12 cellular contexts compared by ENCODE assay signal in the genomic region with DNA sequence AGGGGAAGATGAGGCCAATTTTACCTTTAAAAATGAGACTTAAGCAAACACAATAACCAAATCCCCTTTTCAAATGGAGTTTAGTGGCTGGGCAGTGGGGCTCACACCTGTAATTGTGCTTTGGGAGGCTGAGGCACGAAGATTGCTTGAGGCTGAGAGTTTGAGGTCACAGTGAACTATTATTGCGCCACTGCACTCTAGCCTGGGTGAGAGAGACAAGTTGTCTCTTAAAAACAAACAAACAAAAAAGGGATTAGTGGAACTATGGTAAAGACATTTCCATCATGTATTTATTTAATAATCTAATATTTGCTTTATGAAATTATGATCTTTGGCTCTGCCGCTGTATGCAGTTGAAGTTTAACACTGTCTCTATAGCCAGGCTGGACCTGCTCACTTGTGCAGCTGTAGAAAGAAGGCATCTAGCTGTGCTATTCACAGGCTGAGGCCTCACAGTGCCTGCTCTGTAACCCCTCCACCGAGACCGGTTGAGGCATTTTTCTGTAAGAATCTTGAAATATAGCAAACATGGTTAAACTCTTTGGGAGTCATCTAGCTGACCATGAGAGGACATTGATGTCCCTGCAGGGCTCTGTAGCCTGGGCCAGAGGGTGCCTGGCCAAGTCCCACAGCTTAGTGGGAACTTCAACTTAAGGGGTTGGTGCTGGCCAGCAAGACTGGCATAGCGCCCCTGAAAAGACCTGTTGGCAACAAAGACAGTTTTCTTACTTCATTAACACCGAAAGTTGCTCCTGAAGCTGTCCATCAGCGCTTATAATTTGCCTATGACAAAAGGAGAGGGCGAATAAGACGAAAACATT.
"Had no signal": no experiment of that assay in that cellular context is flagged by ENCODE, and none has a peak within 500 bp of the region (broad histone marks: within the 10 kb centered on the region; RNA-seq: fewer than 3 reads in every experiment).

No MANE protein-coding gene starts in this region.

- DNase-seq: activated CD4-positive, alpha-beta T cell treated with anti-CD3 and anti-CD28 coated beads, Interleukin-2, amount 50 U/mL, for 1 hour; activated T-cell treated with anti-CD3 and anti-CD28 coated beads for 4 hours; effector CD8-positive, alpha-beta T cell; gastrocnemius medialis; occipital lobe; stimulated activated CD4-positive, alpha-beta T cell treated with anti-CD3 and anti-CD28 coated beads, Interleukin-4, amount 100 ng/mL, for 1 hour; stimulated activated CD8-positive, alpha-beta memory T cell treated with anti-CD3 and anti-CD28 coated beads, Interleukin-4, amount 100 ng/mL, for 48 hours; stimulated activated naive CD8-positive, alpha-beta T cell treated with anti-CD3 and anti-CD28 coated beads, Interleukin-15, Interleukin-2, amounts not matched to agents 100 U/mL and 50 U/mL, for 24 hours; T-helper 17 cell had no signal

- H3K9me3 ChIP-seq: gastrocnemius medialis had no signal

- H3K36me3 ChIP-seq: gastrocnemius medialis had no signal

- ATAC-seq: activated naive CD4-positive, alpha-beta T cell treated with anti-CD3 and anti-CD28 coated beads, Interleukin-2, amount 50 U/mL, for 72 hours; gastrocnemius medialis; stimulated activated naive CD8-positive, alpha-beta T cell treated with anti-CD3 and anti-CD28 coated beads, Interleukin-15, Interleukin-2, amounts not matched to agents 100 U/mL and 50 U/mL, for 24 hours; T-helper 17 cell had no signal

- H3K4me3 Mint-ChIP-seq: nephron, T-helper 17 cell had no signal

- H3K27me3 ChIP-seq: gastrocnemius medialis had no signal

- H3K4me1 Mint-ChIP-seq: T-helper 17 cell had no signal

- H3K9me3 Mint-ChIP-seq: nephron had no signal

- H3K4me1 ChIP-seq: gastrocnemius medialis had no signal

- H3K27ac ChIP-seq: coronary artery, gastrocnemius medialis had no signal

- H3K36me3 Mint-ChIP-seq: activated naive CD4-positive, alpha-beta T cell treated with anti-CD3 and anti-CD28 coated beads, Interleukin-2, amount 50 U/mL, for 72 hours had no signal

- H3K27ac Mint-ChIP-seq: activated naive CD4-positive, alpha-beta T cell treated with anti-CD3 and anti-CD28 coated beads, Interleukin-2, amount 50 U/mL, for 72 hours; T-helper 17 cell had no signal

- H3K4me3 ChIP-seq: coronary artery, gastrocnemius medialis had no signal
